ENCODE assay signal across 20 cellular contexts in the genomic region with DNA sequence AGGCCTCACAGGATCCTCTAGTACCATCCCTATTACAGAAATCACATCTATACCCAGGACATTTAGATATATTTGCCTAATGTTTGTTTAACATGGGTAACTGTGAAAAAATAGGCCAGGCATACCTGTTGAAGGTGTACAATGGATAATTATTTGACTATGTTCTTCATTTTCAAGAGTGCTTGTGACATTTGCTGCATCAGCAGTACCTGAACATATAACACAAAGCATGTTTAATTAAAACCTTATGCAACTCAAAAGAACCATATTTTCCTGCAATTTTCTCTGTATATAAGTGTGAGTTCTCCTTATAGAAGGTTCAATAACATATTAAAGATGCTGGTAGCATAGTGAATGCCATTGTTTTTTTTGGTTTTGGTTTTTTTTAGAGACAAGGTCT. TPM values are rescaled to one million over a fixed set of nuclear protein-coding genes. Genes with fewer than 3 reads are reported as not detected.
DNase-seq lines count a peak whose midpoint lies in the region; ATAC-seq, FAIRE-seq and TF ChIP-seq lines count a peak whose summit lies in the region.
"Had no signal": no experiment of that assay in that cellular context is flagged by ENCODE, and none has a peak within 500 bp of the region (broad histone marks: within the 10 kb centered on the region; RNA-seq: fewer than 3 reads in every experiment).

No MANE protein-coding gene starts in this region.

- H3K27ac ChIP-seq in HepG2 (ENCODE audit: extremely low read length, insufficient read depth, low read length) (no peak overlapping the region), right lobe of liver (no peak overlapping the region), hepatocyte (peak overlapping the region; percentile 43)
- H3K27ac ChIP-seq: 22Rv1; BLaER1 treated with 17β-estradiol and CSF1 and Interleukin-3, amounts not matched to agents 10 nM and 100 nM had no signal

- DNase-seq in DMS53 (lab: John Stamatoyannopoulos, UW) (peak; percentile 10), DMS53 treated with DMSO at 0.1 percent for 48 hours (lab: John Stamatoyannopoulos, UW; ENCODE audit: unreplicated experiment) (no peak), HepG2 (ENCODE audit: low spot score) (no peak), right lobe of liver (no peak), hepatocyte (ENCODE audit: low spot score) (no peak), progenitor cell of endocrine pancreas (ENCODE audit: low spot score, unreplicated experiment) (no peak), NCI-H1417 treated with DMSO at 0.1 percent for 48 hours (lab: John Stamatoyannopoulos, UW) (no peak)
- DNase-seq: Calu3; CD8-positive, alpha-beta T cell; GDM1; HCEC 1CT had no signal

- BruUV-seq in HepG2 (replicated peaks; lab: Mats Ljungman, UMichigan) = no TSS peak

- H3K36me3 ChIP-seq in HepG2 (replicated peaks in 1 of 2; ENCODE audit: control insufficient read depth in 1 of 2, insufficient read depth in 2 of 2, low read length in 2 of 2) (peaks cover 18 to 49% of the 10 kb centered on the region in 2 experiments), right lobe of liver (peaks cover 0 to 11% (median 2%) of the 10 kb centered on the region in 4 donors), hepatocyte (replicated peaks; ENCODE audit: insufficient read depth, low read depth) (no peaks in the 10 kb centered on the region)

- H3K4me1 ChIP-seq in HepG2 (ENCODE audit: insufficient read depth, low read length) (peaks cover 38% of the 10 kb centered on the region), right lobe of liver (peaks cover 0 to 28% (median 8%) of the 10 kb centered on the region in 4 donors), hepatocyte (ENCODE audit: insufficient read depth) (peaks cover 34% of the 10 kb centered on the region)
- H3K4me1 ChIP-seq: BLaER1 treated with 17β-estradiol and CSF1 and Interleukin-3, amounts not matched to agents 10 nM and 100 nM had no signal

- FAIRE-seq in HepG2 (lab: Jason Lieb, UNC) = no peak
- FAIRE-seq: GM12892, GM18507, H54, HTR-8/SVneo had no signal

- POLR2A ChIA-PET in HepG2 (lab: Yijun Ruan, JAX) = interaction anchor here (1.3 to 1.7 kb wide), 3 partner anchors 25 to 101 kb away, joined by 3 to 5 read pairs (median 4); no protein-coding TSS in a partner anchor

- H3K9me2 ChIP-seq in hepatocyte (replicated peaks; ENCODE audit: insufficient read depth) = no peaks in the 10 kb centered on the region

- TF ChIP-seq POLR2A in HepG2 (IDR thresholded peaks at IDR 0.05; ENCODE audit: insufficient read depth in 1 of 2, low read depth in 2 of 2, low read length in 2 of 2) (no peak), right lobe of liver (IDR thresholded peaks at IDR 0.05) (no peak)

- TF ChIP-seq CTCF in HepG2 (CRISPR knock-in tag; IDR thresholded peaks at IDR 0.05) (no peak), right lobe of liver (IDR thresholded peaks at IDR 0.05) (no peak), hepatocyte (IDR thresholded peaks at IDR 0.05; ENCODE audit: poor library complexity) (no peak), progenitor cell of endocrine pancreas (IDR thresholded peaks at IDR 0.05; ENCODE audit: unreplicated experiment) (no peak)

- H4K20me1 ChIP-seq in HepG2 (ENCODE audit: insufficient read depth, low read length) (no peaks in the 10 kb centered on the region), hepatocyte (ENCODE audit: insufficient read depth, poor library complexity, severe bottlenecking) (no peaks in the 10 kb centered on the region)
- H4K20me1 ChIP-seq: BLaER1 treated with 17β-estradiol and CSF1 and Interleukin-3, amounts not matched to agents 10 nM and 100 nM had no signal

- H3K27me3 Mint-ChIP-seq in progenitor cell of endocrine pancreas = no peaks in the 10 kb centered on the region
- H3K27me3 Mint-ChIP-seq: B cell had no signal

- TF ChIP-seq RAD21 in HepG2 (CRISPR knock-in tag; IDR thresholded peaks at IDR 0.05) = no peak

- H3K9me3 ChIP-seq in HepG2 (ENCODE audit: low read length) = no peaks in the 10 kb centered on the region
- no peaks in the 10 kb centered on the region for H3K9me3 ChIP-seq in right lobe of liver
- no peaks in the 10 kb centered on the region for H3K9me3 ChIP-seq in hepatocyte (ENCODE audit: low read depth)
- H3K9me3 ChIP-seq: BLaER1 treated with 17β-estradiol and CSF1 and Interleukin-3, amounts not matched to agents 10 nM and 100 nM had no signal

- no peak for TF ChIP-seq EP300 in HepG2 (IDR thresholded peaks at IDR 0.05; ENCODE audit: low read depth in 2 of 2, low read length in 2 of 2)
- TF ChIP-seq EP300 in HepG2 (CRISPR knock-in tag; IDR thresholded peaks at IDR 0.05; ENCODE audit: borderline replicate concordance) = no peak

- peaks cover 28% of the 10 kb centered on the region for H3K36me3 Mint-ChIP-seq in progenitor cell of endocrine pancreas (ENCODE audit: insufficient read depth)
- H3K36me3 Mint-ChIP-seq: CD8-positive, alpha-beta T cell had no signal

- H2AFZ ChIP-seq in HepG2 (ENCODE audit: low read length) (no peak overlapping the region), hepatocyte (no peak overlapping the region)
- H2AFZ ChIP-seq: GM23338 had no signal

- H3K9ac ChIP-seq in HepG2 (ENCODE audit: insufficient read depth, low read depth, low read length) = no peak overlapping the region
- H3K9ac ChIP-seq: BLaER1 treated with 17β-estradiol and CSF1 and Interleukin-3, amounts not matched to agents 10 nM and 100 nM had no signal

- H3K4me3 ChIP-seq in HepG2 (replicated peaks in 1 of 3; ENCODE audit: insufficient read depth in 1 of 3, low read depth in 2 of 3, low read length in 3 of 3) = no peak overlapping the region
- H3K4me3 ChIP-seq in right lobe of liver = no peak overlapping the region
- no peak overlapping the region for H3K4me3 ChIP-seq in hepatocyte
- H3K4me3 ChIP-seq: BLaER1 treated with 17β-estradiol and CSF1 and Interleukin-3, amounts not matched to agents 10 nM and 100 nM; GM23338 had no signal

- H3K27me3 ChIP-seq in HepG2 (ENCODE audit: control insufficient read depth in 1 of 2, insufficient read depth in 2 of 2, low read length in 2 of 2) = no peaks in the 10 kb centered on the region
- H3K27me3 ChIP-seq in right lobe of liver = no peaks in the 10 kb centered on the region
- H3K27me3 ChIP-seq in hepatocyte = no peaks in the 10 kb centered on the region
- H3K27me3 ChIP-seq: BLaER1 treated with 17β-estradiol and CSF1 and Interleukin-3, amounts not matched to agents 10 nM and 100 nM had no signal

- H3K4me2 ChIP-seq in HepG2 (ENCODE audit: low read depth, low read length) (no peak overlapping the region), hepatocyte (no peak overlapping the region)
- H3K4me2 ChIP-seq: BLaER1 treated with 17β-estradiol and CSF1 and Interleukin-3, amounts not matched to agents 10 nM and 100 nM; GM23338 had no signal

- peaks cover 2% of the 10 kb centered on the region for H3K79me2 ChIP-seq in HepG2 (ENCODE audit: insufficient read depth, low read length)
- peaks cover 4% of the 10 kb centered on the region for H3K79me2 ChIP-seq in hepatocyte

- H3K4me3 Mint-ChIP-seq in progenitor cell of endocrine pancreas (ENCODE audit: low read depth) = no peak overlapping the region
- H3K4me3 Mint-ChIP-seq: B cell; CD8-positive, alpha-beta T cell; GM23338 had no signal

- CTCF ChIA-PET in HepG2 (lab: Yijun Ruan, JAX; ENCODE audit: low intra/inter-chr PET ratio, low total read pairs) = no interaction called here

- in situ Hi-C loops in HepG2 (cut with HindIII; ENCODE audit: extremely low pct_ligation_motif_present, low pct_unique_long_range_greater_than_20kb) = loop anchor here (5.0 kb wide), 1 partner anchor 101 kb away; a partner anchor contains a TSS

- intact Hi-C loops in HepG2 (cut with micrococcal nuclease; ENCODE audit: unreplicated experiment) (no loop called here), right lobe of liver (cut with DNase I) (no loop called here)

- peaks cover 44% of the 10 kb centered on the region for H3K4me1 Mint-ChIP-seq in progenitor cell of endocrine pancreas (ENCODE audit: low read depth)
- H3K4me1 Mint-ChIP-seq: B cell, GM23338 had no signal

- H3K27ac Mint-ChIP-seq in progenitor cell of endocrine pancreas = peak overlapping the region; percentile 74
- H3K27ac Mint-ChIP-seq: B cell; CD8-positive, alpha-beta T cell; GM23338 had no signal

- no peaks in the 10 kb centered on the region for H3K9me3 Mint-ChIP-seq in progenitor cell of endocrine pancreas (ENCODE audit: low read depth)
- H3K9me3 Mint-ChIP-seq: CD8-positive, alpha-beta T cell; GM23338 had no signal

- ATAC-seq in HepG2 (no peak), right lobe of liver (no peak), HG02852 (IDR thresholded peaks at IDR 0.05; ENCODE audit: unreplicated experiment) (no peak)
- ATAC-seq: CD8-positive, alpha-beta T cell; GM23338 had no signal

TF ChIP-seq in HepG2, 621 proteins besides CTCF, POLR2A, EP300 and RAD21:
- TF ChIP-seq MAFF (IDR thresholded peaks at IDR 0.05; ENCODE audit: low read depth, low read length) = peak; percentile 76
- peak; percentile 67 to 86; a peak in 3 of 4 replicates for TF ChIP-seq MAFK (conservative IDR thresholded peaks at IDR 0.05 in 1 of 2, IDR thresholded peaks at IDR 0.05 in 1 of 2; ENCODE audit: low read length in 2 of 2)
- no peak for TF ChIP-seq ZNF207 (IDR thresholded peaks at IDR 0.05; ENCODE audit: borderline replicate concordance)
TF ChIP-seq in HepG2: peak in this region for 2.

RNA-seq across cellular contexts. Expression of a gene that starts 8.5 kb away (rescaled TPM):
- total RNA-seq in HepG2 (2016; rRNA removed; fragmentation: Illumina TruSeq; extraction: Trizol) = 34.3 and 37.9 TPM in 2 replicates
- 10.7 and 11.6 TPM in 2 replicates for total RNA-seq in HepG2 (2016; cell fraction: cytosol; rRNA removed; fragmentation: Illumina TruSeq; extraction: Trizol; ENCODE audit: low read depth)
- total RNA-seq in HepG2 (2016; cell fraction: insoluble cytoplasmic fraction; rRNA removed; fragmentation: Illumina TruSeq; extraction: Trizol) = 35.1 and 40.9 TPM in 2 replicates
- total RNA-seq in HepG2 (2016; cell fraction: membrane; rRNA removed; fragmentation: Illumina TruSeq; extraction: Trizol) = 18.2 and 19.0 TPM in 2 replicates
- 16.1 and 19.6 TPM in 2 replicates for total RNA-seq in HepG2 (2016; cell fraction: nucleus; rRNA removed; fragmentation: Illumina TruSeq; extraction: Trizol)
- polyA plus RNA-seq in HepG2 (2011; rRNA removed) = 3.2 and 7.6 TPM in 2 replicates
- polyA plus RNA-seq in HepG2 (2011; cell fraction: cytosol; rRNA removed) = 3.7 and 5.9 TPM in 2 replicates
- polyA plus RNA-seq in HepG2 (2011; cell fraction: nucleus; rRNA removed) = 2.3 and 2.6 TPM in 2 replicates
- 7.7 and 20.2 TPM in 2 replicates for polyA plus RNA-seq in HepG2 (2012)
- 7.5 and 10.1 TPM in 2 replicates for polyA plus RNA-seq in HepG2 (2016; cell fraction: cytosol; fragmentation: Illumina TruSeq; extraction: Trizol; ENCODE audit: low read depth)
- polyA plus RNA-seq in HepG2 (2016; cell fraction: insoluble cytoplasmic fraction; fragmentation: Illumina TruSeq; extraction: Trizol; ENCODE audit: low read depth) = 54.7 and 54.9 TPM in 2 replicates
- polyA plus RNA-seq in HepG2 (2016; cell fraction: membrane; fragmentation: Illumina TruSeq; extraction: Trizol; ENCODE audit: low read depth) = 14.2 and 15.6 TPM in 2 replicates
- 22.5 and 25.2 TPM in 2 replicates for polyA plus RNA-seq in HepG2 (2016; cell fraction: nucleus; fragmentation: Illumina TruSeq; extraction: Trizol; ENCODE audit: insufficient read depth, low read depth)
- 6.1 and 10.4 TPM in 2 replicates for polyA minus RNA-seq in HepG2 (2011; rRNA and poly(A)+ RNA removed; ENCODE audit: low replicate concordance)
- polyA minus RNA-seq in HepG2 (2011; cell fraction: cytosol; rRNA and poly(A)+ RNA removed) = 3.0 and 3.5 TPM in 2 replicates
- 15.7 and 17.0 TPM in 2 replicates for polyA minus RNA-seq in HepG2 (2011; cell fraction: nucleus; rRNA and poly(A)+ RNA removed)
- total RNA-seq in right lobe of liver = 1 to 10 TPM; 1.8 to 3.6 (median 2.1) TPM
- total RNA-seq in hepatocyte = 6.8 and 7.5 TPM in 2 replicates
- 4.6 and 6.0 TPM in 2 replicates for polyA plus RNA-seq in hepatocyte
- total RNA-seq in progenitor cell of endocrine pancreas = 25.9 and 32.2 TPM in 2 replicates
